4 cellular contexts compared by ENCODE assay signal in genomic region chrY:5215116-5215515, GRCh38.
A peak's percentile ranks its signal among the peaks of the same experiment; 100 is the strongest.
DNase-seq lines count a peak whose midpoint lies in the region; ATAC-seq, FAIRE-seq and TF ChIP-seq lines count a peak whose summit lies in the region.
"Not testable (repeated sequence)": the region's sequence is repeated elsewhere in the genome, so short reads cannot be mapped to it uniquely, and the experiment has no call there.

No MANE protein-coding gene starts in this region.

- not testable (repeated sequence) for DNase-seq in GM19239 (ENCODE audit: insufficient read length, low spot score); GM23338 (ENCODE audit: low spot score); H1 (ENCODE audit: low read depth in 1 of 2, low spot score in 2 of 2)
- DNase-seq in WTC11 (ENCODE audit: low spot score), result peak; percentile 10

- not testable (repeated sequence) for H3K27me3 ChIP-seq in GM23338 (ENCODE audit: insufficient read depth); H1 (replicated peaks in 1 of 4; ENCODE audit: control insufficient read depth in 3 of 4, extremely low read depth in 1 of 4, insufficient read depth in 3 of 4, low read length in 3 of 4)

- H3K36me3 Mint-ChIP-seq in GM23338 (ENCODE audit: low read depth); WTC11: not testable (repeated sequence)

- H3K14ac ChIP-seq in H1 (ENCODE audit: insufficient read length), result not testable (repeated sequence)

- not testable (repeated sequence) for H3K56ac ChIP-seq in H1 (replicated peaks; ENCODE audit: insufficient read length, low read depth, low read length)

- not testable (repeated sequence) for TF ChIP-seq EP300 in H1 (IDR thresholded peaks at IDR 0.05; ENCODE audit: borderline replicate concordance in 1 of 2, low read depth in 2 of 2, low read length in 2 of 2)

- not testable (repeated sequence) for H3K27me3 Mint-ChIP-seq in GM23338 (ENCODE audit: insufficient read depth, low read depth, poor library complexity); WTC11 (ENCODE audit: low read depth)

- not testable (repeated sequence) for H3K23ac ChIP-seq in H1 (ENCODE audit: insufficient read length)

- not testable (repeated sequence) for H3K79me1 ChIP-seq in H1 (ENCODE audit: low read depth, low read length)

- peak; percentile 96 for ATAC-seq in GM23338
- peak; percentile 98 for ATAC-seq in WTC11

- TF ChIP-seq RAD21 in H1 (IDR thresholded peaks at IDR 0.05 in 1 of 2, conservative IDR thresholded peaks at IDR 0.05 in 1 of 2; ENCODE audit: low read depth in 2 of 2, low read length in 2 of 2), result peak; percentile 17 to 22; a peak in 2 of 4 replicates

- not testable (repeated sequence) for H2BK15ac ChIP-seq in H1 (ENCODE audit: low read length)

- H3K27ac ChIP-seq in GM23338 (ENCODE audit: low read depth); H1 (ENCODE audit: low read depth, low read length): not testable (repeated sequence)

- POLR2A ChIA-PET in WTC11 (lab: Charles Lee); H1 (lab: Charles Lee; ENCODE audit: partially characterized antibody): not testable (repeated sequence)

- TF ChIP-seq POLR2A in H1 (IDR thresholded peaks at IDR 0.05; ENCODE audit: control extremely low read depth in 1 of 2, low read depth in 2 of 2, low read length in 2 of 2), result not testable (repeated sequence)

- H3K4me1 Mint-ChIP-seq in GM23338, WTC11: not testable (repeated sequence)

- H3K18ac ChIP-seq in H1 (ENCODE audit: extremely low read depth, low read length), result not testable (repeated sequence)

- not testable (repeated sequence) for H3K4ac ChIP-seq in H1 (replicated peaks; ENCODE audit: insufficient read length, low read depth, low read length)

- not testable (repeated sequence) for H3K9me2 ChIP-seq in GM23338 (ENCODE audit: insufficient read depth)

- H2BK20ac ChIP-seq in H1 (ENCODE audit: low read length), result not testable (repeated sequence)

- not testable (repeated sequence) for H2BK5ac ChIP-seq in H1 (ENCODE audit: low read depth, low read length)

- no CpG with 5 or more reads among the region's 2 CpGs for WGBS in H1 (ENCODE audit: extremely low coverage in 1 of 2, insufficient coverage in 1 of 2, insufficient read length in 1 of 2, insufficient replicate concordance in 2 of 2, low coverage in 1 of 2, low lambda C conversion rate in 2 of 2, missing lambda C conversion rate in 1 of 2), 2 experiments

- not testable (repeated sequence) for H2BK120ac ChIP-seq in H1 (replicated peaks; ENCODE audit: low read depth, low read length)

- not testable (repeated sequence) for H2AK5ac ChIP-seq in H1 (ENCODE audit: low read depth, low read length)

- not testable (repeated sequence) for H3K9ac ChIP-seq in H1 (replicated peaks in 1 of 4; ENCODE audit: extremely low read depth in 1 of 4, low read depth in 3 of 4, low read length in 3 of 4)

- H3K79me2 ChIP-seq in GM23338 (replicated peaks; ENCODE audit: insufficient read depth); H1 (ENCODE audit: control insufficient read depth in 1 of 2, insufficient read depth in 2 of 2, low read length in 2 of 2): not testable (repeated sequence)

- not testable (repeated sequence) for H3K4me1 ChIP-seq in GM23338 (ENCODE audit: insufficient read depth); H1 (replicated peaks in 1 of 4; ENCODE audit: control insufficient read depth in 3 of 4, insufficient read depth in 4 of 4, low read length in 3 of 4)

- not testable (repeated sequence) for H3F3A ChIP-seq in GM23338 (replicated peaks; ENCODE audit: low read depth)

- not testable (repeated sequence) for H4K20me1 ChIP-seq in GM23338 (replicated peaks; ENCODE audit: insufficient read depth); H1 (replicated peaks in 1 of 2; ENCODE audit: control insufficient read depth in 1 of 2, insufficient read depth in 2 of 2, low read length in 2 of 2)

- H3K9me3 ChIP-seq in H1 (ENCODE audit: insufficient read depth in 2 of 2, low read depth in 1 of 2, low read length in 1 of 2), result not testable (repeated sequence)

- H3K4me3 ChIP-seq in GM23338; H1 (ENCODE audit: extremely low read depth in 1 of 4, insufficient read depth in 2 of 4, low read depth in 3 of 4, low read length in 4 of 4): not testable (repeated sequence)

- not testable (repeated sequence) for H3K36me3 ChIP-seq in GM23338 (ENCODE audit: insufficient read depth); H1 (ENCODE audit: control insufficient read depth in 2 of 4, insufficient read depth in 4 of 4, low read length in 3 of 4)

- H2AFZ ChIP-seq in GM23338; H1 (ENCODE audit: low read length): not testable (repeated sequence)

- not testable (repeated sequence) for H4K5ac ChIP-seq in H1 (ENCODE audit: insufficient read length, low read depth, low read length)

- H4K91ac ChIP-seq in H1 (replicated peaks; ENCODE audit: insufficient read length, low read length), result not testable (repeated sequence)

- H3K23me2 ChIP-seq in H1 (ENCODE audit: low read depth, low read length), result not testable (repeated sequence)

- H4K8ac ChIP-seq in H1 (ENCODE audit: extremely low read depth, insufficient read depth, low read length), result not testable (repeated sequence)

- TF ChIP-seq CTCF in GM23338 (conservative IDR thresholded peaks at IDR 0.05; ENCODE audit: low read depth in 2 of 2) (peak in 1 of 2 experiments; percentile 11; a peak in 1 of 4 replicates), H1 (IDR thresholded peaks at IDR 0.05; ENCODE audit: control extremely low read depth in 1 of 3, insufficient read depth in 1 of 3, low read depth in 1 of 3, low read length in 3 of 3) (peak in 1 of 3 experiments; percentile 14; a peak in 1 of 4 replicates)
- not testable (repeated sequence) for TF ChIP-seq CTCF in WTC11 (IDR thresholded peaks at IDR 0.05)

- peak; percentile 53 for FAIRE-seq in GM19239 (lab: Jason Lieb, UNC)
- peak; percentile 100 for FAIRE-seq in H1 (lab: Jason Lieb, UNC)

- not testable (repeated sequence) for H3K4me3 Mint-ChIP-seq in GM23338, WTC11

- not testable (repeated sequence) for H3K9me3 Mint-ChIP-seq in GM23338, WTC11

- CTCF ChIA-PET in WTC11 (lab: Charles Lee); H1 (lab: Charles Lee; ENCODE audit: partially characterized antibody): not testable (repeated sequence)

- not testable (repeated sequence) for H3K4me2 ChIP-seq in GM23338; H1 (ENCODE audit: insufficient read depth in 1 of 2, low read depth in 2 of 2, low read length in 2 of 2)

- not testable (repeated sequence) for H2BK12ac ChIP-seq in H1 (ENCODE audit: low read depth, low read length)

- not testable (repeated sequence) for H3K27ac Mint-ChIP-seq in GM23338, WTC11
